ENCODE assay signal across 14 cellular contexts in the genomic region with DNA sequence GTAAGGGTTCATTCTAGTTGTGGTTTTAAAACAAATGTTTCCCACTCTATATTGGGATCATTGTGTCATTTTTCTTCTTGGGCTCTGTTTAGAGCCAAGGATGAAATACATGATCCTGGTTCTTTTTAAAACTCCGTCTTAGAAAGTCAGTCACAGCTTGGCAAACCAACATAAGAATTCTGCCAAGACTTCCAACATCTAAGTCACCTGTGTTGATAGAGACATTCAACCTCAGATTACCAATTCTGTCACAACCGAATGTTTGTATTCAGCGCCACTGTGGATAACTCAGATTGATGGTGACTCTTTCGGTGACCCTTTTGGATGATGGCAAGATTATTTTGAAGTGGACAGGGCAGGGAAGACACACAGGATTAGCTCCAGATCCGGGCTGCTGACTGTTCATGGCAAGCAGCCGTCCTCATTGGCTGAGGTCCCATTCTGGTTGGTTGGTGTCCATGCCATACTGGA.
DNase-seq lines count a peak whose midpoint lies in the region; ATAC-seq, FAIRE-seq and TF ChIP-seq lines count a peak whose summit lies in the region.
"Had no signal": no experiment of that assay in that cellular context is flagged by ENCODE, and none has a peak within 500 bp of the region (broad histone marks: within the 10 kb centered on the region; RNA-seq: fewer than 3 reads in every experiment).

No MANE protein-coding gene starts in this region.

- WGBS in GM23248 (ENCODE audit: low coverage in 1 of 2, low lambda C conversion rate in 2 of 2, missing lambda C conversion rate in 2 of 2), 2 experiments, result 65 to 69% methylated on average over 6 of the region's 6 CpGs
- 61% methylated on average over 6 of the region's 6 CpGs for WGBS in prostate gland

- H3K9ac ChIP-seq in GM23248 (no peak overlapping the region), astrocyte (ENCODE audit: low read length) (peak overlapping the region; percentile 94)

- DNase-seq in GM23248 (peak; percentile 38), astrocyte (ENCODE audit: low read depth) (peak; percentile 56), left ventricle myocardium superior (peak; percentile 51), prostate gland (ENCODE audit: low spot score) (peak; percentile 42), NCI-H446 treated with DMSO at 0.1 percent for 48 hours (lab: John Stamatoyannopoulos, UW) (no peak), NAMALWA (ENCODE audit: low spot score) (no peak), NCI-H187 (lab: John Stamatoyannopoulos, UW) (no peak)
- DNase-seq: dermis blood vessel endothelial cell, NCI-H2171, RPMI8226 had no signal

- no peaks in the 10 kb centered on the region for H3K27me3 Mint-ChIP-seq in astrocyte (ENCODE audit: low read depth, unreplicated experiment)

- H3K27ac Mint-ChIP-seq in astrocyte (ENCODE audit: unreplicated experiment), result peak overlapping the region; percentile 42
- H3K27ac Mint-ChIP-seq: activated naive CD4-positive, alpha-beta T cell treated with anti-CD3 and anti-CD28 coated beads, Interleukin-2, amount 50 U/mL, for 24 hours had no signal

- peaks cover 27% of the 10 kb centered on the region for H3K36me3 Mint-ChIP-seq in astrocyte (ENCODE audit: low read depth, unreplicated experiment)
- H3K36me3 Mint-ChIP-seq: activated naive CD4-positive, alpha-beta T cell treated with anti-CD3 and anti-CD28 coated beads, Interleukin-2, amount 50 U/mL, for 24 hours had no signal

- ATAC-seq in left ventricle myocardium superior (peak; percentile 66), GM21390 (IDR thresholded peaks at IDR 0.05; ENCODE audit: unreplicated experiment) (no peak)

- H3K27ac ChIP-seq in GM23248 (no peak overlapping the region), astrocyte (ENCODE audit: low read depth, low read length) (peak overlapping the region; percentile 92), prostate gland (peak overlapping the region; percentile 87 to 88)
- H3K27ac ChIP-seq: HL-60 had no signal

- H3K36me3 ChIP-seq in GM23248 (ENCODE audit: low read depth) (no peaks in the 10 kb centered on the region), astrocyte (ENCODE audit: insufficient read depth, low read length) (peaks cover 2% of the 10 kb centered on the region), prostate gland (no peaks in the 10 kb centered on the region)

- H3K9me3 ChIP-seq in GM23248 (ENCODE audit: low read depth), result no peaks in the 10 kb centered on the region
- H3K9me3 ChIP-seq in astrocyte (ENCODE audit: insufficient read depth, low read depth, low read length), result no peaks in the 10 kb centered on the region
- no peaks in the 10 kb centered on the region for H3K9me3 ChIP-seq in prostate gland

- TF ChIP-seq CTCF in astrocyte (IDR thresholded peaks at IDR 0.05; ENCODE audit: insufficient read depth, low read depth, low read length), result no peak
- no peak for TF ChIP-seq CTCF in prostate gland (IDR thresholded peaks at IDR 0.05)

- peaks cover 53% of the 10 kb centered on the region for H3K4me1 ChIP-seq in GM23248 (ENCODE audit: insufficient read depth)
- peaks cover 41% of the 10 kb centered on the region for H3K4me1 ChIP-seq in astrocyte (ENCODE audit: insufficient read depth, low read length)
- peaks cover 9% of the 10 kb centered on the region for H3K4me1 ChIP-seq in prostate gland (replicated peaks)

- H3K4me3 ChIP-seq in GM23248 (peak overlapping the region; percentile 71), astrocyte (ENCODE audit: insufficient read depth, low read depth, low read length) (peak overlapping the region; percentile 86), prostate gland (peak overlapping the region; percentile 11 to 17)
- H3K4me3 ChIP-seq: lung had no signal

- in situ Hi-C loops in GM23248 (cut with MboI), result no loop called here

- no peak for TF ChIP-seq POLR2A in prostate gland (IDR thresholded peaks at IDR 0.05)

- H2AFZ ChIP-seq in GM23248 (no peak overlapping the region), astrocyte (ENCODE audit: low read depth, low read length) (no peak overlapping the region)

- H3K4me3 Mint-ChIP-seq in astrocyte (ENCODE audit: unreplicated experiment), result peak overlapping the region; percentile 80
- H3K4me3 Mint-ChIP-seq: activated naive CD4-positive, alpha-beta T cell treated with anti-CD3 and anti-CD28 coated beads, Interleukin-2, amount 50 U/mL, for 24 hours had no signal

- H3K4me2 ChIP-seq in GM23248 (ENCODE audit: unreplicated experiment) (peak overlapping the region; percentile 73), astrocyte (ENCODE audit: low read length) (peak overlapping the region; percentile 88)

- H3K9me3 Mint-ChIP-seq in astrocyte (ENCODE audit: unreplicated experiment), result peaks cover 3% of the 10 kb centered on the region
- H3K9me3 Mint-ChIP-seq: activated naive CD4-positive, alpha-beta T cell treated with anti-CD3 and anti-CD28 coated beads, Interleukin-2, amount 50 U/mL, for 24 hours had no signal

- peaks cover 49% of the 10 kb centered on the region for H3K79me2 ChIP-seq in GM23248 (ENCODE audit: insufficient read depth)
- H3K79me2 ChIP-seq in astrocyte (ENCODE audit: insufficient read depth, low read length), result peaks cover 62% of the 10 kb centered on the region

- intact Hi-C loops in left ventricle myocardium superior (cut with micrococcal nuclease), result no loop called here
- intact Hi-C loops in prostate gland (cut with DNase I), result no loop called here

- FAIRE-seq in astrocyte (lab: Jason Lieb, UNC), result no peak

- no peaks in the 10 kb centered on the region for H3K27me3 ChIP-seq in GM23248 (replicated peaks; ENCODE audit: insufficient read depth)
- no peaks in the 10 kb centered on the region for H3K27me3 ChIP-seq in astrocyte (ENCODE audit: insufficient read depth, low read length)
- H3K27me3 ChIP-seq in prostate gland (replicated peaks; ENCODE audit: insufficient read depth), result no peaks in the 10 kb centered on the region

- H4K20me1 ChIP-seq in GM23248 (ENCODE audit: insufficient read depth), result no peaks in the 10 kb centered on the region
- peaks cover 45% of the 10 kb centered on the region for H4K20me1 ChIP-seq in astrocyte (ENCODE audit: insufficient read depth, low read length)

- no peaks in the 10 kb centered on the region for H3K9me2 ChIP-seq in GM23248 (ENCODE audit: insufficient read depth)

- peaks cover 42% of the 10 kb centered on the region for H3F3A ChIP-seq in GM23248 (ENCODE audit: insufficient read depth)

- peaks cover 46% of the 10 kb centered on the region for H3K4me1 Mint-ChIP-seq in astrocyte (ENCODE audit: low read depth, unreplicated experiment)

Comparison
In these comparisons a context has a peak if more than half of its experiments do, and no peak if none do; other contexts are left out.
1. DNase-seq: peak in GM23248 (single experiment), astrocyte (single experiment), left ventricle myocardium superior (single experiment) and prostate gland (single experiment); none in NCI-H446 treated with DMSO at 0.1 percent for 48 hours (single experiment), NAMALWA (single experiment) and NCI-H187 (0 of 2).
2. H3K4me3 ChIP-seq: peak in every context shown above with its lines; median percentile 86 in astrocyte; 71 in GM23248; 14 in prostate gland.